ENCODE assay signal across 16 cellular contexts in genomic region chr2:129491251-129491817, GRCh38.
A peak's percentile ranks its signal among the peaks of the same experiment; 100 is the strongest.
DNase-seq lines count a peak whose midpoint lies in the region; TF ChIP-seq lines count a peak whose summit lies in the region.
"Had no signal": no experiment of that assay in that cellular context is flagged by ENCODE, and none has a peak within 500 bp of the region (broad histone marks: within the 10 kb centered on the region; RNA-seq: fewer than 3 reads in every experiment).

No MANE protein-coding gene starts in this region.

- no peaks in the 10 kb centered on the region for H4K20me1 ChIP-seq in hepatocyte (ENCODE audit: insufficient read depth, poor library complexity, severe bottlenecking)
- H4K20me1 ChIP-seq: BLaER1 had no signal

- H2BK5ac ChIP-seq in mesendoderm (ENCODE audit: low read length) = no peak overlapping the region

- H3K27ac ChIP-seq in hepatocyte (no peak overlapping the region), mesendoderm (ENCODE audit: low read depth, low read length) (no peak overlapping the region)
- H3K27ac ChIP-seq: 22Rv1, BLaER1 had no signal

- H3K4me1 ChIP-seq in hepatocyte (ENCODE audit: insufficient read depth) (no peaks in the 10 kb centered on the region), mesendoderm (ENCODE audit: control insufficient read depth, low read depth, low read length) (no peaks in the 10 kb centered on the region)
- H3K4me1 ChIP-seq: HAP-1 had no signal

- H3K4me1 Mint-ChIP-seq in nephron = peaks cover 11% of the 10 kb centered on the region
- no peaks in the 10 kb centered on the region for H3K4me1 Mint-ChIP-seq in CD14-positive monocyte
- H3K4me1 Mint-ChIP-seq: CD4-positive, CD25-positive, alpha-beta regulatory T cell had no signal

- H3K9me3 ChIP-seq in hepatocyte (ENCODE audit: low read depth) = no peaks in the 10 kb centered on the region
- H3K9me3 ChIP-seq: BLaER1, HAP-1 had no signal

- H3K4ac ChIP-seq in mesendoderm (ENCODE audit: low read depth, low read length) = no peak overlapping the region

- H3K4me3 ChIP-seq in hepatocyte (no peak overlapping the region), mesendoderm (ENCODE audit: low read length) (no peak overlapping the region)
- H3K4me3 ChIP-seq: BLaER1, HAP-1 had no signal

- H3K36me3 ChIP-seq in hepatocyte (replicated peaks; ENCODE audit: insufficient read depth, low read depth) (no peaks in the 10 kb centered on the region), mesendoderm (ENCODE audit: control insufficient read depth, insufficient read depth, low read length) (no peaks in the 10 kb centered on the region)
- H3K36me3 ChIP-seq: BLaER1, HAP-1 had no signal

- H3K4me3 Mint-ChIP-seq in nephron (no peak overlapping the region), CD14-positive monocyte (no peak overlapping the region)
- H3K4me3 Mint-ChIP-seq: CD4-positive, CD25-positive, alpha-beta regulatory T cell had no signal

- H3K56ac ChIP-seq in mesendoderm (ENCODE audit: low read length) = no peak overlapping the region

- H3K9me2 ChIP-seq in hepatocyte (replicated peaks; ENCODE audit: insufficient read depth) = no peaks in the 10 kb centered on the region

- WGBS in hepatocyte (ENCODE audit: low lambda C conversion rate, missing lambda C conversion rate) = 65% methylated on average over 5 of the region's 5 CpGs
- WGBS in mesendoderm (ENCODE audit: extremely low coverage, insufficient coverage, low lambda C conversion rate) = no CpG with 5 or more reads among the region's 5 CpGs

- TF ChIP-seq CTCF in hepatocyte (IDR thresholded peaks at IDR 0.05; ENCODE audit: poor library complexity) = no peak
- no peak for TF ChIP-seq CTCF in nephron (IDR thresholded peaks at IDR 0.05; ENCODE audit: unreplicated experiment in 3 of 3)
- TF ChIP-seq CTCF in CD14-positive monocyte (IDR thresholded peaks at IDR 0.05) = no peak

- H4K8ac ChIP-seq in mesendoderm (ENCODE audit: low read depth, low read length) = no peak overlapping the region

- H3K18ac ChIP-seq in mesendoderm (ENCODE audit: low read length) = no peak overlapping the region

- no peak overlapping the region for H3K9ac ChIP-seq in mesendoderm (ENCODE audit: low read length)
- H3K9ac ChIP-seq: BLaER1 had no signal

- H3K27me3 ChIP-seq in hepatocyte (no peaks in the 10 kb centered on the region), mesendoderm (ENCODE audit: insufficient read depth, low read length, poor library complexity) (no peaks in the 10 kb centered on the region)
- H3K27me3 ChIP-seq: BLaER1 had no signal

- H3K4me2 ChIP-seq in hepatocyte (no peak overlapping the region), mesendoderm (ENCODE audit: low read length) (no peak overlapping the region)
- H3K4me2 ChIP-seq: BLaER1 had no signal

- no peak overlapping the region for H2BK120ac ChIP-seq in mesendoderm (ENCODE audit: low read depth, low read length)

- no peak overlapping the region for H2AK5ac ChIP-seq in mesendoderm (ENCODE audit: low read length)

- H3K27me3 Mint-ChIP-seq in nephron (ENCODE audit: low read depth) = peaks cover 9% of the 10 kb centered on the region
- H3K27me3 Mint-ChIP-seq in CD14-positive monocyte (ENCODE audit: low read depth in 3 of 3) = peaks cover 0 to 1% (median 0%) of the 10 kb centered on the region in 3 donors
- H3K27me3 Mint-ChIP-seq: CD4-positive, CD25-positive, alpha-beta regulatory T cell had no signal

- H2BK15ac ChIP-seq in mesendoderm (replicated peaks; ENCODE audit: low read depth) = no peak overlapping the region

- no peaks in the 10 kb centered on the region for H3K79me1 ChIP-seq in mesendoderm (ENCODE audit: low read length)

- intact Hi-C loops in CD14-positive monocyte (cut with micrococcal nuclease) = no loop called here

- DNase-seq in DMS 273 (lab: John Stamatoyannopoulos, UW; ENCODE audit: unreplicated experiment) (peak; percentile 4), DMS 273 treated with DMSO at 0.1 percent for 48 hours (lab: John Stamatoyannopoulos, UW) (no peak), hepatocyte (ENCODE audit: low spot score) (peak; percentile 58), mesendoderm (no peak), CD14-positive monocyte (ENCODE audit: low spot score) (no peak), NCI-H1105 (lab: John Stamatoyannopoulos, UW) (no peak)
- DNase-seq: AML-193; Calu3; CD4-positive, CD25-positive, alpha-beta regulatory T cell; DMS153; DND-41; GDM1 had no signal

- H3K79me2 ChIP-seq in hepatocyte (no peaks in the 10 kb centered on the region), mesendoderm (ENCODE audit: control insufficient read depth, insufficient read depth, low read length) (no peaks in the 10 kb centered on the region)

- no peak overlapping the region for H4K5ac ChIP-seq in mesendoderm (ENCODE audit: low read length)

- no peak overlapping the region for H2AFZ ChIP-seq in hepatocyte

- no peak overlapping the region for H3K23ac ChIP-seq in mesendoderm (ENCODE audit: low read length)

- H3K9me3 Mint-ChIP-seq in nephron (no peaks in the 10 kb centered on the region), CD14-positive monocyte (peaks cover 0 to 7% (median 0%) of the 10 kb centered on the region in 7 donors)

- H3K27ac Mint-ChIP-seq in nephron (peak overlapping the region; percentile 49 to 73 (median 72)), CD14-positive monocyte (no peak overlapping the region)
- H3K27ac Mint-ChIP-seq: CD4-positive, CD25-positive, alpha-beta regulatory T cell had no signal

- H3K36me3 Mint-ChIP-seq in nephron (ENCODE audit: low read depth) (no peaks in the 10 kb centered on the region), CD14-positive monocyte (no peaks in the 10 kb centered on the region)
- H3K36me3 Mint-ChIP-seq: CD4-positive, CD25-positive, alpha-beta regulatory T cell had no signal

Comparison
In these comparisons a context has a peak if more than half of its experiments do, and no peak if none do; other contexts are left out.
1. DNase-seq: peak in DMS 273 (single experiment) and hepatocyte (single experiment); none in DMS 273 treated with DMSO at 0.1 percent for 48 hours (single experiment), mesendoderm (single experiment), CD14-positive monocyte (single experiment) and NCI-H1105 (single experiment).
2. H3K27ac Mint-ChIP-seq: peak in nephron (3 of 3); none in CD14-positive monocyte (0 of 7).